In the genomic region with DNA sequence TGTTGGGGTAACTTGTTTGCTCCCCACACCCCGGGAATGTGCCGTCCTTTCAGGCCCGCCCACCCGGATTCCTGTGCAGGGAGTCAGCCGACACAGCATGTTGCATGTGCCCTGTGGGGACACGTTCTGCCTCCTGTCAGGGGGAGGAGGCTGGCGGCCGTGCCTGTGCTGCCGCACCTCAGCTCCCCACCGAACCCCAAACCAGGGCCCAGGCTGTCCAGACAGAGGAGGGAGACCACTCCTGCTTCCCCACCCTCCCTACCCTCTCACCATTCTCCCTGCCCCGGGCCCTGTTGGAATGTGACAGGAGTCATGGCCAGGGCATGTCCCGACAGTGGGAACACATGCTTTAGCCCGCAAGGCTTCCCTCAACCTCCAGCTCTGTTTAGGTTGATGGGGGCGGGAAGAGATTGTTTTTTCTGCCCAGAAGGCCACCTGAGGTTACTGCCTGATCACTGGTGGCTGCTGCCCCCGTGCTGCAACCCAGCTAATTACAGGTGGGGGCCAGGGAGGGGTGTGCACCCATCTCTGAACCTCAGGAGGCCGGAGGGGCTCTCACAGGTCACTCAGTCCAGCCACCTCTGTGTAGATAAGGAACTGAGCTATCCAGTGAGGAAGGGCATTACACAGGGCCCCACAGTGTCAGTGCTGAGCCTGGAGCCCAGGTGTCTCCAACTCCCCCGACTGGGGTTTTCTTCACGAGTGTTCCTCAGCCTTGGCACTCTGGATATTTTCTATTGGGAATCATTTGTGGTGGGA, we compare ENCODE assay signal across 8 cellular contexts. TPM values are rescaled to one million over a fixed set of nuclear protein-coding genes. Genes with fewer than 3 reads are reported as not detected.
A peak's percentile ranks its signal among the peaks of the same experiment; 100 is the strongest.
DNase-seq lines count a peak whose midpoint lies in the region; ATAC-seq, FAIRE-seq and TF ChIP-seq lines count a peak whose summit lies in the region.

No MANE protein-coding gene starts in this region.

- peaks cover 9 to 17% of the 10 kb centered on the region in 2 donors for H3K4me1 ChIP-seq in thyroid gland

- H3K9me3 Mint-ChIP-seq in mesothelial cell of epicardium = no peaks in the 10 kb centered on the region

- H3K27ac Mint-ChIP-seq in mesothelial cell of epicardium = peak overlapping the region; percentile 88

- H3K4me3 ChIP-seq in thyroid gland (replicated peaks in 1 of 3) = no peak overlapping the region

- no peak for FAIRE-seq in GM19239 (lab: Jason Lieb, UNC)

- no peak for TF ChIP-seq POLR2A in thyroid gland (IDR thresholded peaks at IDR 0.05)

- H3K36me3 Mint-ChIP-seq in mesothelial cell of epicardium = peaks cover 9% of the 10 kb centered on the region

- DNase-seq in DMS 273 (lab: John Stamatoyannopoulos, UW; ENCODE audit: unreplicated experiment) (peak; percentile 80), LHCN-M2 (ENCODE audit: low read depth) (peak; percentile 68), mesothelial cell of epicardium (ENCODE audit: low spot score in 2 of 2, unreplicated experiment in 2 of 2) (no peak), NCI-H2081 treated with DMSO at 0.1 percent for 48 hours (lab: John Stamatoyannopoulos, UW) (no peak), thyroid gland (no peak), GM19239 (ENCODE audit: insufficient read length, low spot score) (no peak)

- peaks cover 26 to 31% of the 10 kb centered on the region in 2 donors for H3K36me3 ChIP-seq in thyroid gland

- H3K4me1 Mint-ChIP-seq in mesothelial cell of epicardium = peaks cover 31% of the 10 kb centered on the region

- H3K27ac ChIP-seq in cingulate gyrus (ENCODE audit: low read depth, low read length) = peak overlapping the region; percentile 63
- H3K27ac ChIP-seq in thyroid gland = no peak overlapping the region

- intact Hi-C loops in thyroid gland (cut with DNase I) = no loop called here

- WGBS in thyroid gland, 2 donors = 60 to 79% methylated on average over 11 to 13 of the region's 18 CpGs

- no peaks in the 10 kb centered on the region for H3K9me3 ChIP-seq in thyroid gland

- no peak overlapping the region for H3K4me3 Mint-ChIP-seq in mesothelial cell of epicardium

- H3K27me3 Mint-ChIP-seq in mesothelial cell of epicardium (ENCODE audit: low read depth) = no peaks in the 10 kb centered on the region

- TF ChIP-seq CTCF in mesothelial cell of epicardium (IDR thresholded peaks at IDR 0.05; ENCODE audit: unreplicated experiment) = no peak
- peak in 2 of 6 experiments; percentile 16 to 30 for TF ChIP-seq CTCF in thyroid gland (IDR thresholded peaks at IDR 0.05)

- no peaks in the 10 kb centered on the region for H3K27me3 ChIP-seq in thyroid gland

- ATAC-seq in HG02852 (IDR thresholded peaks at IDR 0.05; ENCODE audit: unreplicated experiment) = no peak

RNA-seq across cellular contexts. Expression of a gene that starts 13.6 kb away (rescaled TPM):
- 1.2 TPM in 2 replicates for total RNA-seq in LHCN-M2 (2014; rRNA removed)
- 1.5 TPM for polyA plus RNA-seq in LHCN-M2 (2012)
- total RNA-seq in mesothelial cell of epicardium = 0.58 to 0.72 TPM (median 0.60 TPM) in 3 replicates
- total RNA-seq in thyroid gland = 1 to 10 TPM in 3 of 4 donors, under 1 TPM in 1; 0.67 to 2.0 (median 1.6) TPM

RNA-seq across cellular contexts. Expression of a gene that starts 19.2 kb away (rescaled TPM):
- total RNA-seq in LHCN-M2 (2014; rRNA removed) (27.0 and 32.8 TPM in 2 replicates), mesothelial cell of epicardium (45.9 to 52.7 TPM (median 49.7 TPM) in 3 replicates), thyroid gland (10 to 100 TPM; 23.2 to 42.4 (median 34.4) TPM)
- polyA plus RNA-seq in LHCN-M2 (2012) = 18.7 TPM

RNA-seq across cellular contexts. Expression of a gene that starts 20.2 kb away (rescaled TPM):
- 161 and 168 TPM in 2 replicates for total RNA-seq in LHCN-M2 (2014; rRNA removed)
- 125 TPM for polyA plus RNA-seq in LHCN-M2 (2012)
- total RNA-seq in mesothelial cell of epicardium = 107 to 112 TPM (median 111 TPM) in 3 replicates
- 100 to 1,000 TPM; 126 to 145 (median 128) TPM for total RNA-seq in thyroid gland

RNA-seq across cellular contexts. Expression of a gene that starts 20.3 kb away (rescaled TPM):
- total RNA-seq in LHCN-M2 (2014; rRNA removed) (44.8 and 53.9 TPM in 2 replicates), mesothelial cell of epicardium (39.5 to 43.4 TPM (median 41.3 TPM) in 3 replicates), thyroid gland (10 to 100 TPM; 27.6 to 41.9 (median 38.2) TPM)
- polyA plus RNA-seq in LHCN-M2 (2012) = 36.8 TPM

RNA-seq across cellular contexts. Expression of a gene that starts 41.2 kb away (rescaled TPM):
- total RNA-seq in LHCN-M2 (2014; rRNA removed) (2.4 and 4.4 TPM in 2 replicates), mesothelial cell of epicardium (3.5 to 4.7 TPM (median 4.1 TPM) in 3 replicates), thyroid gland (1 to 10 TPM in 2 of 4 donors, under 1 TPM in 1, not detected in 1; 0.89 to 1.3 (median 1.3) TPM)
- polyA plus RNA-seq in LHCN-M2 (2012) = 5.2 TPM

Comparison
In these comparisons a context has a peak if more than half of its experiments do, and no peak if none do; other contexts are left out.
1. DNase-seq: peak in DMS 273 (single experiment) and LHCN-M2 (single experiment); none in mesothelial cell of epicardium (0 of 2), NCI-H2081 treated with DMSO at 0.1 percent for 48 hours (single experiment), thyroid gland (0 of 2) and GM19239 (single experiment).